In genomic region chr3:137343283-137343682, GRCh38 we compare ENCODE assay signal across 28 cellular contexts.
"Had no signal": no experiment of that assay in that cellular context is flagged by ENCODE, and none has a peak within 500 bp of the region (broad histone marks: within the 10 kb centered on the region; RNA-seq: fewer than 3 reads in every experiment).

No MANE protein-coding gene starts in this region.

- H3K27me3 ChIP-seq: esophagus muscularis mucosa, foreskin keratinocyte, gastroesophageal sphincter, heart left ventricle, hepatocyte, left lung, right atrium auricular region, stomach, thyroid gland, vagina had no signal

- H3K9me3 ChIP-seq: gastroesophageal sphincter, prostate gland, right atrium auricular region, thyroid gland, vagina had no signal

- H3K27ac ChIP-seq: esophagus muscularis mucosa, foreskin keratinocyte, gastroesophageal sphincter, heart left ventricle, hepatocyte, left lung, prostate gland, right atrium auricular region, stomach, thyroid gland, vagina had no signal

- FAIRE-seq: endothelial cell of umbilical vein, islet of Langerhans had no signal

- H2AFZ ChIP-seq: hepatocyte had no signal

- ATAC-seq: foreskin keratinocyte; gastroesophageal sphincter; heart left ventricle; left cardiac atrium; left lung; naive thymus-derived CD4-positive, alpha-beta T cell; sciatic nerve had no signal

- H3K79me2 ChIP-seq: hepatocyte had no signal

- H3K4me2 ChIP-seq: hepatocyte, smooth muscle cell had no signal

- H3K4me3 ChIP-seq: esophagus muscularis mucosa, gastroesophageal sphincter, heart left ventricle, hepatocyte, left lung, prostate gland, right atrium auricular region, smooth muscle cell, stomach, thyroid gland, vagina had no signal

- H3K36me3 ChIP-seq: esophagus muscularis mucosa, gastroesophageal sphincter, heart left ventricle, left lung, prostate gland, right atrium auricular region, stomach, thyroid gland, vagina had no signal

- DNase-seq: dermis blood vessel endothelial cell; effector memory CD4-positive, alpha-beta T cell; foreskin keratinocyte; heart left ventricle; left cardiac atrium; left lung; mesenchymal stem cell; midbrain; naive thymus-derived CD4-positive, alpha-beta T cell; nucleus accumbens; stimulated activated CD4-positive, alpha-beta T cell treated with anti-CD3 and anti-CD28 coated beads, Interleukin-12 subunit alpha, Interleukin-12 subunit beta, amount 100 ng/mL, for 4 hours; stimulated activated CD4-positive, alpha-beta T cell treated with anti-CD3 and anti-CD28 coated beads, Interleukin-1b, Interleukin-23, amount 100 ng/mL, for 48 hours; stimulated activated CD4-positive, alpha-beta T cell treated with anti-CD3 and anti-CD28 coated beads, Interleukin-4, amount 100 ng/mL, for 1 hour; stimulated activated CD8-positive, alpha-beta memory T cell treated with anti-CD3 and anti-CD28 coated beads, Interleukin-4, amount 100 ng/mL, for 48 hours; stimulated activated naive CD4-positive, alpha-beta T cell treated with Interleukin-2 at 50 U/mL for 16 hours; stomach; thyroid gland; trophoblast cell had no signal

- H3K4me1 ChIP-seq: esophagus muscularis mucosa, foreskin keratinocyte, gastroesophageal sphincter, heart left ventricle, left lung, prostate gland, right atrium auricular region, stomach, thyroid gland had no signal
